ENCODE assay signal across 11 cellular contexts in genomic region chr10:74799840-74800239, GRCh38. TPM values are rescaled to one million over a fixed set of nuclear protein-coding genes. Genes with fewer than 3 reads are reported as not detected.
DNase-seq lines count a peak whose midpoint lies in the region; ATAC-seq and TF ChIP-seq lines count a peak whose summit lies in the region.
"Had no signal": no experiment of that assay in that cellular context is flagged by ENCODE, and none has a peak within 500 bp of the region (broad histone marks: within the 10 kb centered on the region; RNA-seq: fewer than 3 reads in every experiment).

No MANE protein-coding gene starts in this region.

- no peaks in the 10 kb centered on the region for H3K9me3 Mint-ChIP-seq in HFFc6
- no peaks in the 10 kb centered on the region for H3K9me3 Mint-ChIP-seq in activated CD4-positive, alpha-beta memory T cell treated with anti-CD3 and anti-CD28 coated beads, Interleukin-2, amount 10 ng/mL, durations not matched to agents 7 days and 5 days
- H3K9me3 Mint-ChIP-seq: dendritic cell treated with granulocyte-macrophage colony-stimulating factor and Interleukin-4, amounts not matched to agents 40 ng/mL and 50 ng/mL, for 4 days had no signal

- CTCF ChIA-PET in BJ (lab: Yijun Ruan, JAX) = no interaction called here
- CTCF ChIA-PET in activated CD4-positive, alpha-beta memory T cell treated with anti-CD3 and anti-CD28 coated beads, Interleukin-2, amount 10 ng/mL, durations not matched to agents 7 days and 5 days (lab: Charles Lee) = no interaction called here

- H3K36me3 ChIP-seq in BJ (ENCODE audit: control insufficient read depth, insufficient read depth, low read length) = no peaks in the 10 kb centered on the region
- H3K36me3 ChIP-seq: thoracic aorta had no signal

- peak overlapping the region; percentile 37; the same call in 1 of the 2 replicates for H3K27ac Mint-ChIP-seq in HFFc6
- no peak overlapping the region for H3K27ac Mint-ChIP-seq in activated CD4-positive, alpha-beta memory T cell treated with anti-CD3 and anti-CD28 coated beads, Interleukin-2, amount 10 ng/mL, durations not matched to agents 7 days and 5 days
- H3K27ac Mint-ChIP-seq: dendritic cell treated with granulocyte-macrophage colony-stimulating factor and Interleukin-4, amounts not matched to agents 40 ng/mL and 50 ng/mL, for 4 days; naive B cell had no signal

- TF ChIP-seq CTCF in BJ (IDR thresholded peaks at IDR 0.05; ENCODE audit: insufficient read depth, low read depth, low read length) = no peak
- TF ChIP-seq CTCF in HFFc6 (IDR thresholded peaks at IDR 0.05) = no peak

- H3K27me3 Mint-ChIP-seq in HFFc6 (ENCODE audit: insufficient read depth) = no peaks in the 10 kb centered on the region; the same call in 1 of the 2 replicates
- no peaks in the 10 kb centered on the region for H3K27me3 Mint-ChIP-seq in activated CD4-positive, alpha-beta memory T cell treated with anti-CD3 and anti-CD28 coated beads, Interleukin-2, amount 10 ng/mL, durations not matched to agents 7 days and 5 days
- H3K27me3 Mint-ChIP-seq: dendritic cell treated with granulocyte-macrophage colony-stimulating factor and Interleukin-4, amounts not matched to agents 40 ng/mL and 50 ng/mL, for 4 days had no signal

- ATAC-seq in GM18907 (IDR thresholded peaks at IDR 0.05; ENCODE audit: unreplicated experiment) = no peak
- ATAC-seq in HG03159 (IDR thresholded peaks at IDR 0.05; ENCODE audit: unreplicated experiment) = no peak
- ATAC-seq in HG02981 (IDR thresholded peaks at IDR 0.05; ENCODE audit: unreplicated experiment) = no peak

- H3K4me3 Mint-ChIP-seq in HFFc6 = peak overlapping the region; percentile 73
- peak overlapping the region; percentile 14 for H3K4me3 Mint-ChIP-seq in activated CD4-positive, alpha-beta memory T cell treated with anti-CD3 and anti-CD28 coated beads, Interleukin-2, amount 10 ng/mL, durations not matched to agents 7 days and 5 days
- H3K4me3 Mint-ChIP-seq: dendritic cell treated with granulocyte-macrophage colony-stimulating factor and Interleukin-4, amounts not matched to agents 40 ng/mL and 50 ng/mL, for 4 days; naive B cell had no signal

- H3K27me3 ChIP-seq in BJ (ENCODE audit: control insufficient read depth, insufficient read depth, low read length) = no peaks in the 10 kb centered on the region

- no peak overlapping the region for H3K4me3 ChIP-seq in BJ (ENCODE audit: low read depth, low read length)
- H3K4me3 ChIP-seq: thoracic aorta had no signal

- H3K4me1 Mint-ChIP-seq in HFFc6 (ENCODE audit: low read depth) = peaks cover 8% of the 10 kb centered on the region
- H3K4me1 Mint-ChIP-seq in activated CD4-positive, alpha-beta memory T cell treated with anti-CD3 and anti-CD28 coated beads, Interleukin-2, amount 10 ng/mL, durations not matched to agents 7 days and 5 days = peaks cover 11% of the 10 kb centered on the region

- POLR2A ChIA-PET in BJ (lab: Charles Lee) = no interaction called here
- POLR2A ChIA-PET in activated CD4-positive, alpha-beta memory T cell treated with anti-CD3 and anti-CD28 coated beads, Interleukin-2, amount 10 ng/mL, durations not matched to agents 7 days and 5 days (lab: Charles Lee) = no interaction called here

- H3K36me3 Mint-ChIP-seq in HFFc6 (ENCODE audit: low read depth) = no peaks in the 10 kb centered on the region
- peaks cover 2% of the 10 kb centered on the region for H3K36me3 Mint-ChIP-seq in activated CD4-positive, alpha-beta memory T cell treated with anti-CD3 and anti-CD28 coated beads, Interleukin-2, amount 10 ng/mL, durations not matched to agents 7 days and 5 days (ENCODE audit: low read depth)

- DNase-seq in BJ (ENCODE audit: low read depth) = peak; percentile 6
- DNase-seq in HFFc6 = peak; percentile 81
- DNase-seq in activated CD4-positive, alpha-beta memory T cell treated with anti-CD3 and anti-CD28 coated beads, Interleukin-2, amount 10 ng/mL, durations not matched to agents 7 days and 5 days = peak; percentile 22
- DNase-seq in hepatic stellate cell (ENCODE audit: low spot score) = peak; percentile 21
- no peak for DNase-seq in NCI-H1694 treated with DMSO at 0.1 percent for 48 hours (lab: John Stamatoyannopoulos, UW)
- DNase-seq: naive B cell had no signal

RNA-seq across cellular contexts. Expression of gene KAT6B, which starts 26.6 kb away (rescaled TPM):
- 5.1 and 7.7 TPM in 2 replicates for polyA plus RNA-seq in BJ (2011; rRNA removed)
- polyA minus RNA-seq in BJ (2011; rRNA and poly(A)+ RNA removed) = 28.7 and 33.8 TPM in 2 replicates
- total RNA-seq in HFFc6 (2021; fragmentation: NEBNext Ultra II Directional; extraction: Animal tissue kit (Norgen Biotek cat#: 25700)) = 10 to 100 TPM; 17.8 to 27.5 (median 23.6) TPM
- 10 to 100 TPM; 20.2 to 21.8 TPM for total RNA-seq in activated CD4-positive, alpha-beta memory T cell treated with anti-CD3 and anti-CD28 coated beads, Interleukin-2, amount 10 ng/mL, durations not matched to agents 7 days and 5 days
